Comparison of ENCODE assay signal across 26 cellular contexts in genomic region chr12:30811966-30812365, GRCh38. TPM values are rescaled to one million over a fixed set of nuclear protein-coding genes. Genes with fewer than 3 reads are reported as not detected.
DNase-seq lines count a peak whose midpoint lies in the region; ATAC-seq, FAIRE-seq and TF ChIP-seq lines count a peak whose summit lies in the region.
"Had no signal": no experiment of that assay in that cellular context is flagged by ENCODE, and none has a peak within 500 bp of the region (broad histone marks: within the 10 kb centered on the region; RNA-seq: fewer than 3 reads in every experiment).

No MANE protein-coding gene starts in this region.

- TF ChIP-seq EP300 in esophagus muscularis mucosa (IDR thresholded peaks at IDR 0.05): no peak

- no peak overlapping the region for H3K9ac ChIP-seq in neural progenitor cell
- no peak overlapping the region for H3K9ac ChIP-seq in colonic mucosa (ENCODE audit: low read depth in 2 of 2, low read length in 2 of 2)

- no peak overlapping the region for H3K4me2 ChIP-seq in neural progenitor cell

- FAIRE-seq in GM12891 (lab: Jason Lieb, UNC): no peak
- FAIRE-seq: H1, HTR-8/SVneo had no signal

- H3K79me2 ChIP-seq in neural progenitor cell (ENCODE audit: low read depth): no peaks in the 10 kb centered on the region

- H3K4me1 Mint-ChIP-seq in neural progenitor cell: no peaks in the 10 kb centered on the region
- no peaks in the 10 kb centered on the region for H3K4me1 Mint-ChIP-seq in T-cell
- H3K4me1 Mint-ChIP-seq: CD8-positive, alpha-beta memory T cell had no signal

- H4K20me1 ChIP-seq in neural progenitor cell (ENCODE audit: low read depth): no peaks in the 10 kb centered on the region

- H3K4me3 ChIP-seq in esophagus muscularis mucosa (no peak overlapping the region), neural progenitor cell (no peak overlapping the region), colonic mucosa (no peak overlapping the region)
- H3K4me3 ChIP-seq: SK-N-MC had no signal

- H3K27ac Mint-ChIP-seq in neural progenitor cell (no peak overlapping the region), T-cell (no peak overlapping the region)
- H3K27ac Mint-ChIP-seq: CD8-positive, alpha-beta memory T cell had no signal

- no peak overlapping the region for H3K4me3 Mint-ChIP-seq in neural progenitor cell
- H3K4me3 Mint-ChIP-seq in T-cell: no peak overlapping the region
- H3K4me3 Mint-ChIP-seq: CD8-positive, alpha-beta memory T cell had no signal

- H3K27me3 Mint-ChIP-seq in neural progenitor cell (ENCODE audit: insufficient read depth, low read depth) (no peaks in the 10 kb centered on the region), T-cell (peaks cover 20 to 22% of the 10 kb centered on the region in 2 donors)

- H3K9me3 Mint-ChIP-seq in neural progenitor cell: peaks cover 3% of the 10 kb centered on the region
- H3K9me3 Mint-ChIP-seq in T-cell: peaks cover 0 to 8% (median 0%) of the 10 kb centered on the region in 3 donors

- H3K36me3 ChIP-seq in esophagus muscularis mucosa (no peaks in the 10 kb centered on the region), neural progenitor cell (no peaks in the 10 kb centered on the region), colonic mucosa (no peaks in the 10 kb centered on the region)

- H3K27ac ChIP-seq in esophagus muscularis mucosa (replicated peaks in 1 of 4) (no peak overlapping the region), neural progenitor cell (no peak overlapping the region), colonic mucosa (no peak overlapping the region)
- H3K27ac ChIP-seq: C4-2B, RWPE1, SK-N-MC had no signal

- TF ChIP-seq POLR2A in esophagus muscularis mucosa (IDR thresholded peaks at IDR 0.05; ENCODE audit: low read depth) (no peak), GM12891 (IDR thresholded peaks at IDR 0.05; ENCODE audit: low read depth, low read length) (no peak)

- peak overlapping the region; percentile 82 for H2AFZ ChIP-seq in neural progenitor cell (replicated peaks)

- TF ChIP-seq CTCF in esophagus muscularis mucosa (IDR thresholded peaks at IDR 0.05) (no peak), neural progenitor cell (IDR thresholded peaks at IDR 0.05) (no peak), colonic mucosa (IDR thresholded peaks at IDR 0.05) (no peak)

- H3K36me3 Mint-ChIP-seq in neural progenitor cell: peaks cover 2% of the 10 kb centered on the region
- no peaks in the 10 kb centered on the region for H3K36me3 Mint-ChIP-seq in T-cell

- H3K9me3 ChIP-seq in esophagus muscularis mucosa (no peaks in the 10 kb centered on the region), neural progenitor cell (ENCODE audit: low read depth) (no peaks in the 10 kb centered on the region), colonic mucosa (no peaks in the 10 kb centered on the region)

- intact Hi-C loops in esophagus muscularis mucosa (cut with DNase I) (no loop called here), colonic mucosa (cut with DNase I) (no loop called here)

- H3K4me1 ChIP-seq in esophagus muscularis mucosa (peaks cover 0 to 5% (median 2%) of the 10 kb centered on the region in 4 donors), neural progenitor cell (no peaks in the 10 kb centered on the region), colonic mucosa (no peaks in the 10 kb centered on the region)

- no peaks in the 10 kb centered on the region for H3F3A ChIP-seq in neural progenitor cell (ENCODE audit: low read depth)

- ATAC-seq in T-cell (replicated peaks in 1 of 4): no peak
- ATAC-seq: HCT116 had no signal

- CTCF ChIA-PET in T-cell (lab: Charles Lee): interaction anchor here in 1 of 2 donors (1.2 kb wide), 1 partner anchor 10 kb away, joined by 4 read pairs; no protein-coding TSS in a partner anchor

- 70% methylated on average over 4 of the region's 4 CpGs for WGBS in esophagus muscularis mucosa

- peaks cover 0 to 1% (median 0%) of the 10 kb centered on the region in 4 donors for H3K27me3 ChIP-seq in esophagus muscularis mucosa
- no peaks in the 10 kb centered on the region for H3K27me3 ChIP-seq in neural progenitor cell
- no peaks in the 10 kb centered on the region for H3K27me3 ChIP-seq in colonic mucosa

- DNase-seq in ELF-1 (ENCODE audit: low read depth, low spot score) (peak; percentile 17), OCI-M1 (lab: John Stamatoyannopoulos, UW) (peak; percentile 19), esophagus muscularis mucosa (ENCODE audit: extremely low spot score) (peak; percentile 87), neural progenitor cell (ENCODE audit: low spot score) (no peak), colonic mucosa (no peak), GM12891 (ENCODE audit: insufficient read length, low spot score) (no peak), inferior parietal cortex (ENCODE audit: extremely low spot score) (no peak), T-cell (no peak)
- DNase-seq: Calu3; CD8-positive, alpha-beta memory T cell; DMS153; GF-D8; KG1; NCI-H1105; NCI-H1694; NCI-H2081; NCI-H2171; NCI-H446; NCI-H526 treated with DMSO at 0.1 percent for 48 hours; SHP77 treated with DMSO at 0.1 percent for 48 hours had no signal

- POLR2A ChIA-PET in T-cell (lab: Charles Lee): no interaction called here

TF ChIP-seq in GM12891, 5 proteins besides CTCF, POLR2A, EP300 and RAD21:
- TF ChIP-seq PAX5 (IDR thresholded peaks at IDR 0.05; ENCODE audit: insufficient read depth, low read length, severe bottlenecking) (no peak), SPI1 (IDR thresholded peaks at IDR 0.05; ENCODE audit: low read depth, low read length) (no peak), POU2F2 (IDR thresholded peaks at IDR 0.05; ENCODE audit: low read depth, low read length) (no peak), POLR2AphosphoS5 (IDR thresholded peaks at IDR 0.05; ENCODE audit: low read depth, low read length) (no peak), TAF1 (IDR thresholded peaks at IDR 0.05; ENCODE audit: low read depth, low read length) (no peak)

RNA-seq across cellular contexts. Expression of gene CAPRIN2, which starts 57.2 kb away (rescaled TPM):
- total RNA-seq in esophagus muscularis mucosa (10 to 100 TPM; 21.5 to 44.4 (median 27.9) TPM), neural progenitor cell (ENCODE audit: low replicate concordance) (49.9 and 53.2 TPM in 2 replicates), colonic mucosa (1 to 10 TPM; 6.1 to 8.2 TPM), T-cell (10 to 100 TPM; 26.3 to 38.9 (median 33.3) TPM)
- 4.1 TPM for polyA plus RNA-seq in GM12891 (2012; ENCODE audit: low read depth, missing spikeins)

Comparison
In these comparisons a context has a peak if more than half of its experiments do, and no peak if none do; other contexts are left out.
1. DNase-seq: peak in ELF-1 (single experiment), OCI-M1 (single experiment) and esophagus muscularis mucosa (single experiment); none in neural progenitor cell (single experiment), colonic mucosa (single experiment), GM12891 (single experiment), inferior parietal cortex (single experiment) and T-cell (0 of 34).